In the genomic region with DNA sequence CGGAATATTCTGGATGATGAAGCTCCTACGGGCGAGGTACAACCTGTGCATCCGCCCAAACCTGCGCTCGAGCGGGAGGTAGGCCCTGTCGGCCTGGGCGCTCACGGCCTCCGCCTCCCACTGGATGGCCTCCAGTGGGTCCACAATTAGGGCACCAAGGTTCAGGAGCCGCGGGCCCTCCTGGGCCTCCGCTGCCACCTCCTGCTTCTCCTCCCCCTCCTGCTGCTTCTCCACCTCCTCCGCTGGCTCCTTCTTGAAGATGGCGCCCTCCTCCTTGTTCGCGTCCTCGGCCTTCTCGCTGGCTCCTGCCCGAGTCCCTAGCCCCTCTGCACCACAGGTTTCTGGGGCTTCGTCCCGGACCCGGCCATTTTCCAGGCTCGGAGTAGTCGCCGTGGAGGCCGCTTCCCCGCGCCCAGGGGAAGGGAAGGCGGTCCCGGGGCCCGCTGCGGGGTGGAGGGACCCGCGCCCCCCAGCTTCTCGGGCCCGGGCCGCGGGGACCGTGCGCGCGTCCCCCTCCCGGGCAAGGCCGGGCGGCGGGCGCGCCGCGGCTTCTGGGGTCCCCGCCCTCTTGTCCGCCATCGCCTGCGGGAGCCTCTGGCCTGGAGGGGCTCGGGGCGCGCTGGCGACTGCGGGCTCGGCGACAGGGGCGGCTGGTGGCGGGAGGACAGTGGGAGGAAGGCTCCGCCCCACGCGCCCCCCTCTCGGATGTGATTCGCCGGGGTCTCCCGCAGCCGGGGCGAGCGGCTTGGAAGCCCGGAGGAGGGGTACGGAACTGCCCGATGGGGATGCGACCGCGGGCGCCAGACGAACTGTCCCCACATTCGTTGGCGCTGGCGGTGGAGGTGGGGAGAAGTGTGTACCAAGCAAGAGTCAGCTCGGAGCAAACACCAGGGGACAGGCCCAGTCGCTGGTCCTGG, we compare ENCODE assay signal across 8 cellular contexts. TPM values are rescaled to one million over a fixed set of nuclear protein-coding genes. Genes with fewer than 3 reads are reported as not detected.
DNase-seq lines count a peak whose midpoint lies in the region; ATAC-seq, FAIRE-seq and TF ChIP-seq lines count a peak whose summit lies in the region.

No MANE protein-coding gene starts in this region.

- H3K27me3 ChIP-seq in bronchial epithelial cell (ENCODE audit: control insufficient read depth, insufficient read depth, low read length) = no peaks in the 10 kb centered on the region

- H3K4me3 ChIP-seq in bronchial epithelial cell (ENCODE audit: low read depth, low read length) = peak overlapping the region; percentile 49
- peak overlapping the region; percentile 41 to 70 (median 55) for H3K4me3 ChIP-seq in skin epidermis

- peak overlapping the region; percentile 74 for H3K4me3 Mint-ChIP-seq in T-helper 1 cell treated with Interleukin-12 subunit alpha and Interleukin-12 subunit beta and Interleukin-4 antibody, amounts not matched to agents 30 μg/mL and 1 μg/mL, for 36 hours
- peak overlapping the region; percentile 75 to 87 (median 83) for H3K4me3 Mint-ChIP-seq in immature natural killer cell

- H3K36me3 Mint-ChIP-seq in T-helper 1 cell treated with Interleukin-12 subunit alpha and Interleukin-12 subunit beta and Interleukin-4 antibody, amounts not matched to agents 30 μg/mL and 1 μg/mL, for 36 hours (ENCODE audit: low read depth) = peaks cover 11% of the 10 kb centered on the region
- H3K36me3 Mint-ChIP-seq in immature natural killer cell = peaks cover 0 to 9% (median 3%) of the 10 kb centered on the region in 3 donors

- no peak for FAIRE-seq in bronchial epithelial cell (lab: Jason Lieb, UNC)

- no peak for TF ChIP-seq CTCF in bronchial epithelial cell (IDR thresholded peaks at IDR 0.05; ENCODE audit: insufficient read depth, low read length, severe bottlenecking)

- peak overlapping the region; percentile 20 for H3K27ac Mint-ChIP-seq in T-helper 1 cell treated with Interleukin-12 subunit alpha and Interleukin-12 subunit beta and Interleukin-4 antibody, amounts not matched to agents 30 μg/mL and 1 μg/mL, for 36 hours
- peak overlapping the region; percentile 58 to 85 (median 80) for H3K27ac Mint-ChIP-seq in immature natural killer cell

- no peaks in the 10 kb centered on the region for H3K27me3 Mint-ChIP-seq in T-helper 1 cell treated with Interleukin-12 subunit alpha and Interleukin-12 subunit beta and Interleukin-4 antibody, amounts not matched to agents 30 μg/mL and 1 μg/mL, for 36 hours (ENCODE audit: low read depth)
- H3K27me3 Mint-ChIP-seq in immature natural killer cell (ENCODE audit: low read depth in 3 of 3) = peaks cover 2 to 4% (median 2%) of the 10 kb centered on the region in 3 donors

- no peaks in the 10 kb centered on the region for H3K9me3 Mint-ChIP-seq in T-helper 1 cell treated with Interleukin-12 subunit alpha and Interleukin-12 subunit beta and Interleukin-4 antibody, amounts not matched to agents 30 μg/mL and 1 μg/mL, for 36 hours
- no peaks in the 10 kb centered on the region for H3K9me3 Mint-ChIP-seq in immature natural killer cell

- no peak for DNase-seq in bronchial epithelial cell (ENCODE audit: low read depth)
- DNase-seq in immature natural killer cell = peak; percentile 55 to 63 (median 56)
- DNase-seq in NOMO-1 treated with dmso at 0.1 percent for 144 hours (lab: John Stamatoyannopoulos, UW; ENCODE audit: unreplicated experiment) = no peak

- peak; percentile 60 for ATAC-seq in GM18511 (IDR thresholded peaks at IDR 0.05; ENCODE audit: unreplicated experiment)
- no peak for ATAC-seq in HG03159 (IDR thresholded peaks at IDR 0.05; ENCODE audit: unreplicated experiment)
- ATAC-seq in GM18909 (IDR thresholded peaks at IDR 0.05; ENCODE audit: poor library complexity, unreplicated experiment) = no peak

- peaks cover 18% of the 10 kb centered on the region for H3K4me1 Mint-ChIP-seq in T-helper 1 cell treated with Interleukin-12 subunit alpha and Interleukin-12 subunit beta and Interleukin-4 antibody, amounts not matched to agents 30 μg/mL and 1 μg/mL, for 36 hours (ENCODE audit: low read depth)
- peaks cover 18 to 22% of the 10 kb centered on the region in 2 donors for H3K4me1 Mint-ChIP-seq in immature natural killer cell

- H3K27ac ChIP-seq in skin epidermis = peak overlapping the region; percentile 26 to 91 (median 82)

- H3K36me3 ChIP-seq in bronchial epithelial cell (ENCODE audit: control insufficient read depth, insufficient read depth, low read length) = no peaks in the 10 kb centered on the region

RNA-seq across cellular contexts. Expression of a gene that starts 17.6 kb away (rescaled TPM):
- total RNA-seq in bronchial epithelial cell = 2.6 and 3.8 TPM in 2 replicates
- polyA plus RNA-seq in immature natural killer cell = 1 to 10 TPM; 1.3 to 3.4 (median 1.6) TPM

RNA-seq across cellular contexts. Expression of a gene that starts 17.7 kb away (rescaled TPM):
- total RNA-seq in bronchial epithelial cell = 25.0 and 27.6 TPM in 2 replicates
- 10 to 100 TPM in 2 of 3 donors, 1 to 10 TPM in 1; 7.5 to 15.4 (median 10.6) TPM for polyA plus RNA-seq in immature natural killer cell

Comparison
In these comparisons a context has a peak if more than half of its experiments do, and no peak if none do; other contexts are left out.
1. DNase-seq: peak in immature natural killer cell (3 of 3); none in bronchial epithelial cell (single experiment) and NOMO-1 treated with dmso at 0.1 percent for 144 hours (single experiment).